In genomic region chr21:33931799-33932390, GRCh38 we compare ENCODE assay signal across 8 cellular contexts. TPM values are rescaled to one million over a fixed set of nuclear protein-coding genes. Genes with fewer than 3 reads are reported as not detected.
A peak's percentile ranks its signal among the peaks of the same experiment; 100 is the strongest.
DNase-seq lines count a peak whose midpoint lies in the region; ATAC-seq and TF ChIP-seq lines count a peak whose summit lies in the region.

No MANE protein-coding gene starts in this region.

- peaks cover 38% of the 10 kb centered on the region for H3K36me3 Mint-ChIP-seq in activated CD8-positive, alpha-beta T cell treated with anti-CD3 and anti-CD28 coated beads, Interleukin-2, amount 10 ng/mL, durations not matched to agents 7 days and 5 days (ENCODE audit: low read depth)

- peaks cover 43% of the 10 kb centered on the region for H3K4me1 Mint-ChIP-seq in activated CD8-positive, alpha-beta T cell treated with anti-CD3 and anti-CD28 coated beads, Interleukin-2, amount 10 ng/mL, durations not matched to agents 7 days and 5 days (ENCODE audit: low read depth)

- CTCF ChIA-PET in activated CD8-positive, alpha-beta T cell treated with anti-CD3 and anti-CD28 coated beads, Interleukin-2, amount 10 ng/mL, durations not matched to agents 7 days and 5 days (lab: Charles Lee), result interaction anchor here (1.0 to 5.6 kb wide), 7 partner anchors 8 to 416 kb away, joined by 3 to 52 read pairs (median 4); no protein-coding TSS in a partner anchor

- peak; percentile 44 for ATAC-seq in activated CD8-positive, alpha-beta T cell treated with anti-CD3 and anti-CD28 coated beads, Interleukin-2, amount 10 ng/mL, durations not matched to agents 7 days and 5 days

- H3K36me3 ChIP-seq in left ventricle myocardium inferior, result no peaks in the 10 kb centered on the region

- intact Hi-C loops in left ventricle myocardium inferior (cut with micrococcal nuclease), result no loop called here

- POLR2A ChIA-PET in activated CD8-positive, alpha-beta T cell treated with anti-CD3 and anti-CD28 coated beads, Interleukin-2, amount 10 ng/mL, durations not matched to agents 7 days and 5 days (lab: Charles Lee), result interaction anchor here (0.7 to 10.5 kb wide), 11 partner anchors 13 to 270 kb away, joined by 3 to 224 read pairs (median 5); partner anchors contain the start of genes MRPS6 and SLC5A3

- H3K27me3 ChIP-seq in left ventricle myocardium inferior (ENCODE audit: low read depth), result no peaks in the 10 kb centered on the region

- peak overlapping the region; percentile 98 for H3K27ac Mint-ChIP-seq in activated CD8-positive, alpha-beta T cell treated with anti-CD3 and anti-CD28 coated beads, Interleukin-2, amount 10 ng/mL, durations not matched to agents 7 days and 5 days

- no peaks in the 10 kb centered on the region for H3K9me3 Mint-ChIP-seq in activated CD8-positive, alpha-beta T cell treated with anti-CD3 and anti-CD28 coated beads, Interleukin-2, amount 10 ng/mL, durations not matched to agents 7 days and 5 days (ENCODE audit: insufficient read depth)

- H3K9me3 ChIP-seq in left ventricle myocardium inferior (replicated peaks), result no peaks in the 10 kb centered on the region

- TF ChIP-seq CTCF in left ventricle myocardium inferior (IDR thresholded peaks at IDR 0.05; ENCODE audit: borderline replicate concordance), result no peak

- peak overlapping the region; percentile 92 for H3K4me3 Mint-ChIP-seq in activated CD8-positive, alpha-beta T cell treated with anti-CD3 and anti-CD28 coated beads, Interleukin-2, amount 10 ng/mL, durations not matched to agents 7 days and 5 days

- DNase-seq in NCI-H748 (lab: John Stamatoyannopoulos, UW; ENCODE audit: unreplicated experiment), result peak; percentile 27
- DNase-seq in NCI-H748 treated with DMSO at 0.1 percent for 48 hours (lab: John Stamatoyannopoulos, UW), result no peak
- DNase-seq in activated CD8-positive, alpha-beta T cell treated with anti-CD3 and anti-CD28 coated beads, Interleukin-2, amount 10 ng/mL, durations not matched to agents 7 days and 5 days, result no peak
- no peak for DNase-seq in left ventricle myocardium inferior
- no peak for DNase-seq in HuH-7.5 (ENCODE audit: low spot score)
- no peak for DNase-seq in DMS79 (lab: John Stamatoyannopoulos, UW)
- DNase-seq in DMS153 treated with DMSO at 0.1 percent for 48 hours (lab: John Stamatoyannopoulos, UW; ENCODE audit: unreplicated experiment), result no peak

- no peaks in the 10 kb centered on the region for H3K27me3 Mint-ChIP-seq in activated CD8-positive, alpha-beta T cell treated with anti-CD3 and anti-CD28 coated beads, Interleukin-2, amount 10 ng/mL, durations not matched to agents 7 days and 5 days (ENCODE audit: low read depth)

- H3K27ac ChIP-seq in left ventricle myocardium inferior (replicated peaks) (peak overlapping the region; percentile 66), skin epidermis (peak overlapping the region in 20 of 21 experiments; percentile 39 to 96 (median 79))

- H3K4me3 ChIP-seq in left ventricle myocardium inferior, result peak overlapping the region; percentile 62
- peak overlapping the region; percentile 28 to 52 (median 36) for H3K4me3 ChIP-seq in skin epidermis

- peaks cover 18% of the 10 kb centered on the region for H3K4me1 ChIP-seq in left ventricle myocardium inferior

RNA-seq across cellular contexts. Expression of gene ATP5PO, which starts 16.3 kb away (rescaled TPM):
- 100 to 1,000 TPM; 229 to 231 TPM for total RNA-seq in activated CD8-positive, alpha-beta T cell treated with anti-CD3 and anti-CD28 coated beads, Interleukin-2, amount 10 ng/mL, durations not matched to agents 7 days and 5 days
- 780 TPM for total RNA-seq in left ventricle myocardium inferior
